ENCODE assay signal across 11 cellular contexts in the genomic region with DNA sequence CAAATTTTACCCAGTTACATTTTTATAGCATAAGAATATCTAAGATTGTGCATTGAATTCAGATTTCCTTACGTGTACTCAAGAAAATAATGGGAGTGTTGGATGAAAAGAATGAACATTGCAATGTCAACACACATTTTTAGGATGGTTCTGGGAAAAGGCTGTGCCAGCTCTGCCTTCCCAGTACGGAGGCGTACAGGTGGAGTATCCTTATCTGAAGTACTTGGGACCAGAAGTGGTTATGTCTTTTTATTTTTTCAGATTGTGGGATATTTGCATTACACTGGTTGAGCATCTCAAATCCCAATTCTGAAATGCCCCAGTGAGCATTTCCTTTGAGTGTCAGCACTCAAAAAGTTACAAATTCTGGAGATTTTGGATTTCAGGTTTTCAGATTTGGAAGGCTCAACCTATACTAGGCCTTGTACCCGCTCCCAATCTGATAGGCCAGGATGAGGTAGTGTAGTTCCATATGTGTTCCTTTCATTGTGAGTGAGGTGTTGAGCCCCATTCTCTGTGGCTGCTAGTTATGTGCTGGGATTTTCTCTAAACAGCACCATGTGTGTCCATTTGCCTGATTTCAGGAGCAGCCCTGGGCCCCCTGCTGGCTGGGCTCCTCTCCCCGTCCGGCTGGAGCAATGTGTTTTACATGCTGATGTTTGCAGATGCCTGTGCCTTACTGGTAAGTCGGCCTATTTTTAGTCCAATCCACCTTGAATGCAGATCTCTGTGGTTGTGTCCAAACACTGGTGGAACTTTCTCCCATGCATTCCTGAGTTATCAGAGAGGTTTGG.
DNase-seq lines count a peak whose midpoint lies in the region; ATAC-seq, FAIRE-seq and TF ChIP-seq lines count a peak whose summit lies in the region.
"Had no signal": no experiment of that assay in that cellular context is flagged by ENCODE, and none has a peak within 500 bp of the region (broad histone marks: within the 10 kb centered on the region; RNA-seq: fewer than 3 reads in every experiment).

No MANE protein-coding gene starts in this region.

- peaks cover 5% of the 10 kb centered on the region; the same call in 1 of the 2 replicates for H3K36me3 Mint-ChIP-seq in HFFc6 (ENCODE audit: low read depth)
- H3K36me3 Mint-ChIP-seq in T-helper 2 cell treated with Interferon-gamma antibody and Interleukin-4, amounts not matched to agents 5 μg/mL and 100 μg/mL, for 36 hours (ENCODE audit: low read depth): peaks cover 16% of the 10 kb centered on the region

- BruUV-seq in K562 (replicated peaks; lab: Mats Ljungman, UMichigan): no TSS peak

- peak; percentile 32 to 48 for TF ChIP-seq RAD21 in K562 (CRISPR knock-in tag; conservative IDR thresholded peaks at IDR 0.05 in 1 of 2, IDR thresholded peaks at IDR 0.05 in 1 of 2)

- peak; percentile 82 for ATAC-seq in K562
- peak in 3 of 4 donors; percentile 60 to 69 (median 69) for ATAC-seq in right lobe of liver

- H3K36me3 ChIP-seq in K562 (ENCODE audit: control insufficient read depth, insufficient read depth, low read length): no peaks in the 10 kb centered on the region
- peaks cover 0 to 2% (median 0%) of the 10 kb centered on the region in 4 donors for H3K36me3 ChIP-seq in right lobe of liver

- TF ChIP-seq CTCF in AG10803 (conservative IDR thresholded peaks at IDR 0.05; ENCODE audit: low read length) (peak; percentile 45), HFFc6 (IDR thresholded peaks at IDR 0.05) (peak; percentile 22; the same call in 1 of the 2 replicates), K562 (IDR thresholded peaks at IDR 0.05 in 2 of 3, conservative IDR thresholded peaks at IDR 0.05 in 1 of 3; ENCODE audit: insufficient read depth in 2 of 3, low read depth in 1 of 3, low read length in 3 of 3) (peak; percentile 49 to 78 (median 68)), right lobe of liver (IDR thresholded peaks at IDR 0.05) (peak; percentile 10 to 53 (median 24))

- H3K4me3 Mint-ChIP-seq in HFFc6: no peak overlapping the region
- no peak overlapping the region for H3K4me3 Mint-ChIP-seq in T-helper 2 cell treated with Interferon-gamma antibody and Interleukin-4, amounts not matched to agents 5 μg/mL and 100 μg/mL, for 36 hours
- H3K4me3 Mint-ChIP-seq: activated naive CD4-positive, alpha-beta T cell treated with anti-CD3 and anti-CD28 coated beads, Interleukin-2, amount 50 U/mL, for 24 hours had no signal

- peaks cover 62% of the 10 kb centered on the region for H3K9me3 Mint-ChIP-seq in HFFc6
- peaks cover 16% of the 10 kb centered on the region for H3K9me3 Mint-ChIP-seq in T-helper 2 cell treated with Interferon-gamma antibody and Interleukin-4, amounts not matched to agents 5 μg/mL and 100 μg/mL, for 36 hours

- H4K20me1 ChIP-seq in K562 (replicated peaks; ENCODE audit: control insufficient read depth, insufficient read depth, low read length): no peaks in the 10 kb centered on the region

- no peak overlapping the region for H3K27ac ChIP-seq in K562 (ENCODE audit: extremely low read depth, low read depth, low read length)
- no peak overlapping the region for H3K27ac ChIP-seq in right lobe of liver

- no peak overlapping the region; the same call in 1 of the 2 replicates for H2AFZ ChIP-seq in K562 (ENCODE audit: low read depth, low read length)

- peak; percentile 80 for FAIRE-seq in K562 (lab: Jason Lieb, UNC)

- no peak overlapping the region for H3K4me2 ChIP-seq in K562 (ENCODE audit: insufficient read depth, low read length)

- peaks cover 18 to 59% of the 10 kb centered on the region in 2 experiments for H3K27me3 ChIP-seq in K562 (ENCODE audit: control insufficient read depth in 2 of 2, insufficient read depth in 2 of 2, low read length in 2 of 2)
- no peaks in the 10 kb centered on the region for H3K27me3 ChIP-seq in right lobe of liver

- no peak for TF ChIP-seq EP300 in K562 (IDR thresholded peaks at IDR 0.05; ENCODE audit: low read length)

- POLR2A ChIA-PET in K562 (lab: Yijun Ruan, JAX): interaction anchor here (0.6 to 1.2 kb wide), 3 partner anchors 8 to 50 kb away, joined by 3 to 6 read pairs (median 5); no protein-coding TSS in a partner anchor

- in situ Hi-C loops in K562 (cut with MboI): no loop called here

- intact Hi-C loops in K562 (cut with micrococcal nuclease) (loop anchor here (1.0 to 10.0 kb wide), 2 partner anchors 34 to 50 kb away; no protein-coding TSS in a partner anchor), right lobe of liver (cut with DNase I) (no loop called here)

- no peaks in the 10 kb centered on the region for H3K4me1 Mint-ChIP-seq in HFFc6 (ENCODE audit: low read depth)
- H3K4me1 Mint-ChIP-seq in T-helper 2 cell treated with Interferon-gamma antibody and Interleukin-4, amounts not matched to agents 5 μg/mL and 100 μg/mL, for 36 hours (ENCODE audit: low read depth): no peaks in the 10 kb centered on the region
- H3K4me1 Mint-ChIP-seq: activated naive CD4-positive, alpha-beta T cell treated with anti-CD3 and anti-CD28 coated beads, Interleukin-2, amount 50 U/mL, for 24 hours had no signal

- H3K79me2 ChIP-seq in K562 (ENCODE audit: control insufficient read depth, insufficient read depth, low read length): no peaks in the 10 kb centered on the region

- TF ChIP-seq POLR2A in K562 (conservative IDR thresholded peaks at IDR 0.05) (no peak), right lobe of liver (IDR thresholded peaks at IDR 0.05) (no peak)

- CTCF ChIA-PET in K562 (lab: Yijun Ruan, JAX; ENCODE audit: low intra/inter-chr PET ratio): interaction anchor here (1.8 kb wide), 1 partner anchor 35 kb away, joined by 8 read pairs; no protein-coding TSS in a partner anchor

- no peak overlapping the region for H3K4me3 ChIP-seq in AG10803 (ENCODE audit: low read length)
- H3K4me3 ChIP-seq in K562: no peak overlapping the region
- H3K4me3 ChIP-seq in right lobe of liver: no peak overlapping the region

- no peak overlapping the region for H3K27ac Mint-ChIP-seq in HFFc6
- no peak overlapping the region for H3K27ac Mint-ChIP-seq in T-helper 2 cell treated with Interferon-gamma antibody and Interleukin-4, amounts not matched to agents 5 μg/mL and 100 μg/mL, for 36 hours
- H3K27ac Mint-ChIP-seq: activated naive CD4-positive, alpha-beta T cell treated with anti-CD3 and anti-CD28 coated beads, Interleukin-2, amount 50 U/mL, for 24 hours had no signal

- H3K4me1 ChIP-seq in K562 (replicated peaks in 1 of 2; ENCODE audit: control insufficient read depth in 2 of 2, insufficient read depth in 2 of 2, low read length in 2 of 2) (peaks cover 0 to 14% of the 10 kb centered on the region in 2 experiments; a peak in 3 of 5 replicates), right lobe of liver (no peaks in the 10 kb centered on the region)

- H3K9me3 ChIP-seq in K562 (replicated peaks; ENCODE audit: control insufficient read depth, insufficient read depth, low read depth, low read length) (peaks cover 8% of the 10 kb centered on the region; the same call in 1 of the 2 replicates), right lobe of liver (no peaks in the 10 kb centered on the region)

- 3% methylated on average over 7 of the region's 7 CpGs for WGBS in K562 (ENCODE audit: insufficient coverage, low coverage, missing lambda C conversion rate)
- WGBS in right lobe of liver (ENCODE audit: insufficient coverage, low coverage, low lambda C conversion rate, missing lambda C conversion rate): 93% methylated on average over 4 of the region's 7 CpGs

- peaks cover 2% of the 10 kb centered on the region for H3K27me3 Mint-ChIP-seq in HFFc6 (ENCODE audit: insufficient read depth)
- H3K27me3 Mint-ChIP-seq in T-helper 2 cell treated with Interferon-gamma antibody and Interleukin-4, amounts not matched to agents 5 μg/mL and 100 μg/mL, for 36 hours (ENCODE audit: low read depth): no peaks in the 10 kb centered on the region
- H3K27me3 Mint-ChIP-seq: activated naive CD4-positive, alpha-beta T cell treated with anti-CD3 and anti-CD28 coated beads, Interleukin-2, amount 50 U/mL, for 24 hours had no signal

- no peak overlapping the region for H3K9ac ChIP-seq in K562 (ENCODE audit: insufficient read depth in 1 of 2, low read depth in 2 of 2, low read length in 2 of 2)

- H3K9me1 ChIP-seq in K562 (ENCODE audit: control insufficient read depth, insufficient read depth, low read length): no peaks in the 10 kb centered on the region

- DNase-seq in AG10803 (ENCODE audit: low read depth) (peak; percentile 16), HFFc6 (no peak), K562 (ENCODE audit: extremely low read depth in 1 of 4, low spot score in 3 of 4) (peak; percentile 45 to 55 (median 50)), right lobe of liver (peak in 1 of 3 donors; percentile 45), T-helper 9 cell (no peak), NCI-H1436 treated with DMSO at 0.1 percent for 48 hours (lab: John Stamatoyannopoulos, UW) (no peak), SW 1271 (lab: John Stamatoyannopoulos, UW) (no peak)
- no peak for DNase-seq in T-helper 2 cell treated with Interferon-gamma antibody and Interleukin-4, amounts not matched to agents 5 μg/mL and 100 μg/mL, for 36 hours (ENCODE audit: low spot score)
- DNase-seq: nucleus accumbens; stimulated activated CD4-positive, alpha-beta T cell treated with anti-CD3 and anti-CD28 coated beads, Interleukin-2, amount 100 ng/mL, for 48 hours had no signal

TF ChIP-seq in K562, 482 proteins besides CTCF, POLR2A, EP300 and RAD21 (continues in another document):
- TF ChIP-seq SP1 (CRISPR knock-in tag; IDR thresholded peaks at IDR 0.05): no peak
- TF ChIP-seq MYC (IDR thresholded peaks at IDR 0.05; ENCODE audit: low read depth, low read length): 0 out of 2 replicates have a peak, but pooled peaks have one; percentile 18
- no peak for TF ChIP-seq MYC (CRISPR knock-in tag; IDR thresholded peaks at IDR 0.05; ENCODE audit: borderline replicate concordance, low read depth)
- TF ChIP-seq NFRKB (IDR thresholded peaks at IDR 0.05; ENCODE audit: low read depth): no peak
- TF ChIP-seq SMC3 (conservative IDR thresholded peaks at IDR 0.05; ENCODE audit: insufficient read depth, low read depth, low read length): 0 out of 2 replicates have a peak, but pooled peaks have one; percentile 35
- TF ChIP-seq MAFK (IDR thresholded peaks at IDR 0.05; ENCODE audit: low read length): peak; percentile 13; the same call in 1 of the 2 replicates

Comparison
In these comparisons a context has a peak if more than half of its experiments do, and no peak if none do; other contexts are left out.
1. DNase-seq: peak in AG10803 (single experiment) and K562 (4 of 4); none in HFFc6 (single experiment), T-helper 9 cell (single experiment), NCI-H1436 treated with DMSO at 0.1 percent for 48 hours (single experiment), SW 1271 (0 of 2) and T-helper 2 cell treated with Interferon-gamma antibody and Interleukin-4, amounts not matched to agents 5 μg/mL and 100 μg/mL, for 36 hours (single experiment).
2. Peak in every context shown above with its lines, with median percentiles within 50 percentile points of each other: CTCF ChIP-seq.